In genomic region chr20:8376940-8377339, GRCh38 we compare ENCODE assay signal across 25 cellular contexts.
A peak's percentile ranks its signal among the peaks of the same experiment; 100 is the strongest.
DNase-seq lines count a peak whose midpoint lies in the region; ATAC-seq and TF ChIP-seq lines count a peak whose summit lies in the region.
"Had no signal": no experiment of that assay in that cellular context is flagged by ENCODE, and none has a peak within 500 bp of the region (broad histone marks: within the 10 kb centered on the region; RNA-seq: fewer than 3 reads in every experiment).

No MANE protein-coding gene starts in this region.

- peaks cover 7% of the 10 kb centered on the region for H3K4me1 ChIP-seq in endodermal cell (ENCODE audit: control insufficient read depth, insufficient read depth, low read length)
- peaks cover 5% of the 10 kb centered on the region for H3K4me1 ChIP-seq in mesendoderm (ENCODE audit: control insufficient read depth, low read depth, low read length)

- H2BK5ac ChIP-seq in mesendoderm (ENCODE audit: low read length): no peak overlapping the region

- no peak overlapping the region for H3K27ac ChIP-seq in endodermal cell (ENCODE audit: low read depth, low read length)
- H3K27ac ChIP-seq in mesendoderm (ENCODE audit: low read depth, low read length): peak overlapping the region; percentile 77
- H3K27ac ChIP-seq: BLaER1 had no signal

- H3K4me2 ChIP-seq in mesendoderm (ENCODE audit: low read length): no peak overlapping the region
- H3K4me2 ChIP-seq: BLaER1 had no signal

- no peak overlapping the region for H2BK120ac ChIP-seq in mesendoderm (ENCODE audit: low read depth, low read length)

- H3K9ac ChIP-seq in endodermal cell (ENCODE audit: extremely low read depth, low read length, poor library complexity, severe bottlenecking) (no peak overlapping the region), mesendoderm (ENCODE audit: low read length) (no peak overlapping the region)
- H3K9ac ChIP-seq: BLaER1 had no signal

- no peak overlapping the region for H3K18ac ChIP-seq in mesendoderm (ENCODE audit: low read length)

- no peak overlapping the region for H3K4ac ChIP-seq in mesendoderm (ENCODE audit: low read depth, low read length)

- no peaks in the 10 kb centered on the region for H3K36me3 ChIP-seq in endodermal cell (ENCODE audit: control insufficient read depth, insufficient read depth, low read length)
- no peaks in the 10 kb centered on the region for H3K36me3 ChIP-seq in mesendoderm (ENCODE audit: control insufficient read depth, insufficient read depth, low read length)
- H3K36me3 ChIP-seq: BLaER1 had no signal

- H3K27me3 Mint-ChIP-seq in chondrocyte (ENCODE audit: low read depth) (no peaks in the 10 kb centered on the region), endodermal cell (ENCODE audit: insufficient read depth) (peaks cover 2% of the 10 kb centered on the region), progenitor cell of endocrine pancreas (peaks cover 22% of the 10 kb centered on the region)
- H3K27me3 Mint-ChIP-seq: CD4-positive, alpha-beta memory T cell; CD8-positive, alpha-beta memory T cell had no signal

- H3K9me3 ChIP-seq in endodermal cell (ENCODE audit: control insufficient read depth, low read length): peaks cover 9% of the 10 kb centered on the region
- H3K9me3 ChIP-seq: BE2C had no signal

- DNase-seq in chondrocyte (ENCODE audit: low spot score): no peak
- peak; percentile 57 for DNase-seq in endodermal cell
- peak; percentile 71 for DNase-seq in mesendoderm
- no peak for DNase-seq in progenitor cell of endocrine pancreas (ENCODE audit: low spot score, unreplicated experiment)
- DNase-seq in stimulated activated CD4-positive, alpha-beta T cell treated with anti-CD3 and anti-CD28 coated beads, Interleukin-4, amount 100 ng/mL, for 24 hours: no peak
- DNase-seq in left lobe of liver (ENCODE audit: low spot score): no peak
- DNase-seq: 8988T; ACHN; BE2C; C1 segment of cervical spinal cord; CD4-positive, alpha-beta memory T cell; CD4-positive, CD25-positive, alpha-beta regulatory T cell; CD8-positive, alpha-beta memory T cell; COR-L47; DMS 273 treated with DMSO at 0.1 percent for 48 hours; DMS153; DMS53; DMS79; DND-41; EL; GDM1 had no signal

- no peak overlapping the region for H3K23ac ChIP-seq in mesendoderm (ENCODE audit: low read length)

- H3K4me3 Mint-ChIP-seq in chondrocyte (ENCODE audit: unreplicated experiment): no peak overlapping the region
- H3K4me3 Mint-ChIP-seq in endodermal cell: no peak overlapping the region
- no peak overlapping the region for H3K4me3 Mint-ChIP-seq in progenitor cell of endocrine pancreas (ENCODE audit: low read depth)
- H3K4me3 Mint-ChIP-seq: CD14-positive monocyte; CD4-positive, alpha-beta memory T cell; CD4-positive, CD25-positive, alpha-beta regulatory T cell; CD8-positive, alpha-beta memory T cell had no signal

- H3K36me3 Mint-ChIP-seq in chondrocyte (ENCODE audit: low read depth) (peaks cover 1% of the 10 kb centered on the region), endodermal cell (ENCODE audit: low read depth) (peaks cover 1% of the 10 kb centered on the region), progenitor cell of endocrine pancreas (ENCODE audit: insufficient read depth) (peaks cover 2% of the 10 kb centered on the region)
- H3K36me3 Mint-ChIP-seq: CD4-positive, alpha-beta memory T cell; CD4-positive, CD25-positive, alpha-beta regulatory T cell had no signal

- H4K5ac ChIP-seq in mesendoderm (ENCODE audit: low read length): no peak overlapping the region

- H2AK5ac ChIP-seq in mesendoderm (ENCODE audit: low read length): no peak overlapping the region

- peaks cover 28% of the 10 kb centered on the region for H3K4me1 Mint-ChIP-seq in chondrocyte (ENCODE audit: low read depth)
- peaks cover 32% of the 10 kb centered on the region for H3K4me1 Mint-ChIP-seq in endodermal cell
- peaks cover 7% of the 10 kb centered on the region for H3K4me1 Mint-ChIP-seq in progenitor cell of endocrine pancreas (ENCODE audit: low read depth)
- H3K4me1 Mint-ChIP-seq: CD4-positive, CD25-positive, alpha-beta regulatory T cell had no signal

- TF ChIP-seq CTCF in chondrocyte (IDR thresholded peaks at IDR 0.05) (no peak), endodermal cell (conservative IDR thresholded peaks at IDR 0.05) (no peak), progenitor cell of endocrine pancreas (IDR thresholded peaks at IDR 0.05; ENCODE audit: unreplicated experiment) (no peak)

- no peak overlapping the region for H2BK15ac ChIP-seq in mesendoderm (replicated peaks; ENCODE audit: low read depth)

- no peak overlapping the region for H3K56ac ChIP-seq in mesendoderm (ENCODE audit: low read length)

- 66 to 88% methylated on average over 1 to 3 of the region's 3 CpGs for WGBS in endodermal cell (ENCODE audit: insufficient coverage in 1 of 2, insufficient read length in 1 of 2), 2 experiments
- no CpG with 5 or more reads among the region's 3 CpGs for WGBS in mesendoderm (ENCODE audit: extremely low coverage, insufficient coverage, low lambda C conversion rate)

- no peaks in the 10 kb centered on the region for H3K79me1 ChIP-seq in mesendoderm (ENCODE audit: low read length)

- H3K27ac Mint-ChIP-seq in chondrocyte (ENCODE audit: unreplicated experiment) (peak overlapping the region; percentile 65), endodermal cell (peak overlapping the region; percentile 44), progenitor cell of endocrine pancreas (peak overlapping the region; percentile 57)
- H3K27ac Mint-ChIP-seq: CD4-positive, alpha-beta memory T cell; CD4-positive, CD25-positive, alpha-beta regulatory T cell; CD8-positive, alpha-beta memory T cell had no signal

- H3K79me2 ChIP-seq in mesendoderm (ENCODE audit: control insufficient read depth, insufficient read depth, low read length): no peaks in the 10 kb centered on the region

- ATAC-seq in HG03139 (IDR thresholded peaks at IDR 0.05; ENCODE audit: unreplicated experiment) (no peak), left lobe of liver (no peak)
- ATAC-seq: GM12878 had no signal

- H3K9me3 Mint-ChIP-seq in chondrocyte (ENCODE audit: low read depth) (peaks cover 9% of the 10 kb centered on the region), endodermal cell (peaks cover 19% of the 10 kb centered on the region), progenitor cell of endocrine pancreas (ENCODE audit: low read depth) (peaks cover 11% of the 10 kb centered on the region)
- H3K9me3 Mint-ChIP-seq: CD8-positive, alpha-beta memory T cell had no signal

- H3K4me3 ChIP-seq in endodermal cell (ENCODE audit: low read length) (no peak overlapping the region), mesendoderm (ENCODE audit: low read length) (no peak overlapping the region)
- H3K4me3 ChIP-seq: BLaER1, GM12878 had no signal

- H3K27me3 ChIP-seq in endodermal cell (ENCODE audit: control insufficient read depth, insufficient read depth, low read length, poor library complexity, severe bottlenecking) (no peaks in the 10 kb centered on the region), mesendoderm (ENCODE audit: insufficient read depth, low read length, poor library complexity) (no peaks in the 10 kb centered on the region)
- H3K27me3 ChIP-seq: BE2C, BLaER1 had no signal

- no peak overlapping the region for H4K8ac ChIP-seq in mesendoderm (ENCODE audit: low read depth, low read length)

Comparison
In these comparisons a context has a peak if more than half of its experiments do, and no peak if none do; other contexts are left out.
1. DNase-seq: peak in endodermal cell (single experiment) and mesendoderm (single experiment); none in chondrocyte (single experiment), progenitor cell of endocrine pancreas (single experiment), stimulated activated CD4-positive, alpha-beta T cell treated with anti-CD3 and anti-CD28 coated beads, Interleukin-4, amount 100 ng/mL, for 24 hours (single experiment) and left lobe of liver (single experiment).
2. Peak in every context shown above with its lines, with median percentiles within 50 percentile points of each other: H3K27ac Mint-ChIP-seq.